Comparison of ENCODE assay signal across 24 cellular contexts in the genomic region with DNA sequence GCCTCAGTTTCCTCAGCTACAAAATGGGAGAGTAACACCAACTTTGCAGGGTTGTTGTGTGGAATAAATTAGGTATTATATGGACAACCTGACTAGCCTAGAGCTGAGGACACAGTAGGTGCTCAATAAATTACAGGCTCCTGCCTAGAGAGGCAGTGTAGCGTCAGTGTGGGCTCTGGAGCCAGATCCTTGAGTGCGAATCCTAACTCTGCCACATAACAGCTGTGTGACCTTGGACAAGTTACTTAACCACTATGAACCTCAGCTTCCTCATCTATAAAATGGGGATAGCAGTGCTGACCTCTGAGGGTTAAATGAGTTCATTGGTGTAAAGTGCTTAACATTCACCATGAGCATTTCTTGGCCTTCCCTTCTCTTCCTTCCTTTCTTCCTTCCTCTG. TPM values are rescaled to one million over a fixed set of nuclear protein-coding genes. Genes with fewer than 3 reads are reported as not detected.
"Had no signal": no experiment of that assay in that cellular context is flagged by ENCODE, and none has a peak within 500 bp of the region (broad histone marks: within the 10 kb centered on the region; RNA-seq: fewer than 3 reads in every experiment).

No MANE protein-coding gene starts in this region.

- H3K27me3 ChIP-seq: SJCRH30 had no signal

- H3K4me3 ChIP-seq: SJCRH30 had no signal

- ATAC-seq: activated CD4-positive, alpha-beta T cell treated with anti-CD3 and anti-CD28 coated beads for 36 hours; activated CD8-positive, alpha-beta T cell treated with anti-CD3 and anti-CD28 coated beads for 36 hours; Panc1 had no signal

- H3K4me2 ChIP-seq: SK-N-SH had no signal

- DNase-seq: activated CD4-positive, alpha-beta T cell treated with anti-CD3 and anti-CD28 coated beads for 36 hours; activated CD4-positive, alpha-beta T cell treated with anti-CD3 and anti-CD28 coated beads, Interleukin-2, amount 50 U/mL, for 1 hour; activated CD8-positive, alpha-beta memory T cell treated with anti-CD3 and anti-CD28 coated beads, Interleukin-2, amount 50 U/mL, for 48 hours; activated CD8-positive, alpha-beta T cell treated with anti-CD3 and anti-CD28 coated beads for 36 hours; activated naive CD4-positive, alpha-beta T cell; activated T-cell treated with anti-CD3 and anti-CD28 coated beads, Interleukin-2, amount 50 U/mL, for 1 hour; central memory CD4-positive, alpha-beta T cell; KG1; NCI-H1048; NCI-H146; NCI-H1930; NCI-H2171; NCI-H2227 treated with DMSO at 0.1 percent for 48 hours; NCI-H446 treated with DMSO at 0.1 percent for 48 hours; NCI-H526; NCI-H774; Right ventricle myocardium superior; SK-N-SH; T-helper 1 cell; WERI-Rb-1 had no signal

- H3K9me3 ChIP-seq: SJCRH30, SK-N-SH had no signal

- H3K36me3 ChIP-seq: SJCRH30 had no signal

- H3K27ac ChIP-seq: RWPE1, SJCRH30, WERI-Rb-1 had no signal

- H3K9ac ChIP-seq: SK-N-SH had no signal

RNA-seq across cellular contexts. Expression of a gene that starts 33.1 kb away (rescaled TPM):
- total RNA-seq: OCI-LY7 had no signal
